Comparison of ENCODE assay signal across 12 cellular contexts in genomic region chr1:35062518-35063196, GRCh38. TPM values are rescaled to one million over a fixed set of nuclear protein-coding genes. Genes with fewer than 3 reads are reported as not detected.
A peak's percentile ranks its signal among the peaks of the same experiment; 100 is the strongest.
DNase-seq lines count a peak whose midpoint lies in the region; ATAC-seq, FAIRE-seq and TF ChIP-seq lines count a peak whose summit lies in the region.
"Had no signal": no experiment of that assay in that cellular context is flagged by ENCODE, and none has a peak within 500 bp of the region (broad histone marks: within the 10 kb centered on the region; RNA-seq: fewer than 3 reads in every experiment).

No MANE protein-coding gene starts in this region.

- H3K27me3 ChIP-seq in breast epithelium (no peaks in the 10 kb centered on the region), endothelial cell of umbilical vein (ENCODE audit: control insufficient read depth in 2 of 2, insufficient read depth in 2 of 2, low read length in 2 of 2) (no peaks in the 10 kb centered on the region)

- H3K36me3 Mint-ChIP-seq in MCF 10A (ENCODE audit: insufficient read depth, unreplicated experiment) (no peaks in the 10 kb centered on the region), WTC11 (peaks cover 8% of the 10 kb centered on the region; the same call in 1 of the 2 replicates)
- peaks cover 0 to 6% of the 10 kb centered on the region in 2 donors for H3K36me3 Mint-ChIP-seq in stimulated activated naive B cell treated with anti-CD40 and anti-IgM and Interleukin-4, amounts not matched to agents 10 μg/mL and 1 μg/mL and 100 μg/mL, for 72 hours
- H3K36me3 Mint-ChIP-seq: brain had no signal

- H3K4me1 Mint-ChIP-seq in MCF 10A (ENCODE audit: insufficient read depth, unreplicated experiment) (peaks cover 6% of the 10 kb centered on the region), WTC11 (no peaks in the 10 kb centered on the region)
- peaks cover 3 to 17% of the 10 kb centered on the region in 2 donors for H3K4me1 Mint-ChIP-seq in stimulated activated naive B cell treated with anti-CD40 and anti-IgM and Interleukin-4, amounts not matched to agents 10 μg/mL and 1 μg/mL and 100 μg/mL, for 72 hours
- H3K4me1 Mint-ChIP-seq: brain had no signal

- no peaks in the 10 kb centered on the region for H3K79me2 ChIP-seq in endothelial cell of umbilical vein (ENCODE audit: control insufficient read depth, insufficient read depth, low read length)

- H3K4me3 ChIP-seq in breast epithelium (no peak overlapping the region), endothelial cell of umbilical vein (replicated peaks in 1 of 3; ENCODE audit: insufficient read depth in 1 of 3, low read depth in 1 of 3, low read length in 3 of 3) (no peak overlapping the region)

- dilution Hi-C loops in endothelial cell of umbilical vein (cut with MboI; ENCODE audit: extremely low pct_ligation_motif_present, low sequenced_read_pairs) = no loop called here

- H3K27me3 Mint-ChIP-seq in MCF 10A (ENCODE audit: insufficient read depth, unreplicated experiment) = peaks cover 14% of the 10 kb centered on the region
- peaks cover 16 to 27% of the 10 kb centered on the region in 2 donors for H3K27me3 Mint-ChIP-seq in stimulated activated naive B cell treated with anti-CD40 and anti-IgM and Interleukin-4, amounts not matched to agents 10 μg/mL and 1 μg/mL and 100 μg/mL, for 72 hours
- H3K27me3 Mint-ChIP-seq in WTC11 (ENCODE audit: low read depth) = peaks cover 12% of the 10 kb centered on the region

- no peak for TF ChIP-seq POLR2A in breast epithelium (IDR thresholded peaks at IDR 0.05)
- no peak for TF ChIP-seq POLR2A in endothelial cell of umbilical vein (IDR thresholded peaks at IDR 0.05; ENCODE audit: low read depth, low read length)

- H4K20me1 ChIP-seq in endothelial cell of umbilical vein (replicated peaks; ENCODE audit: control insufficient read depth, extremely low read depth, insufficient read depth, low read length) = no peaks in the 10 kb centered on the region

- H3K27ac ChIP-seq in breast epithelium = no peak overlapping the region
- peak overlapping the region; percentile 57 for H3K27ac ChIP-seq in endothelial cell of umbilical vein (ENCODE audit: insufficient read depth, low read depth, low read length)

- H3K9me1 ChIP-seq in endothelial cell of umbilical vein (replicated peaks; ENCODE audit: control insufficient read depth, extremely low read depth, insufficient read depth, low read length) = no peaks in the 10 kb centered on the region

- POLR2A ChIA-PET in MCF 10A (lab: Yijun Ruan, JAX) = interaction anchor here (1.5 kb wide), 1 partner anchor 16 kb away, joined by 4 read pairs; the partner anchor contains the start of gene ZMYM1
- POLR2A ChIA-PET in endothelial cell of umbilical vein (lab: Charles Lee) = interaction anchor here (1.5 kb wide), 1 partner anchor 32 kb away, joined by 4 read pairs; no protein-coding TSS in a partner anchor
- POLR2A ChIA-PET in WTC11 (lab: Charles Lee) = interaction anchor here (0.7 kb wide), 1 partner anchor 160 kb away, joined by 4 read pairs; no protein-coding TSS in a partner anchor

- DNase-seq in MCF 10A (ENCODE audit: unreplicated experiment) (peak; percentile 53), breast epithelium (ENCODE audit: low spot score in 2 of 2) (no peak), RKO (ENCODE audit: low spot score) (peak; percentile 48), endothelial cell of umbilical vein (ENCODE audit: low read depth, low spot score) (peak; percentile 87), WTC11 (ENCODE audit: low spot score) (no peak)
- DNase-seq in stimulated activated naive B cell treated with anti-CD40 and anti-IgM and Interleukin-4, amounts not matched to agents 10 μg/mL and 1 μg/mL and 100 μg/mL, for 72 hours = no peak
- DNase-seq in activated CD4-positive, CD25-positive, alpha-beta regulatory T cell treated with anti-CD3 and anti-CD28 coated beads, Interleukin-2, amount 50 U/mL, for 72 hours = no peak
- DNase-seq: NCI-H524; posterior cingulate gyrus; stimulated activated CD4-positive, alpha-beta T cell treated with anti-CD3 and anti-CD28 coated beads, Interleukin-4, amount 100 ng/mL, for 24 hours had no signal

- H3K4me1 ChIP-seq in breast epithelium = no peaks in the 10 kb centered on the region
- H3K4me1 ChIP-seq in endothelial cell of umbilical vein (ENCODE audit: control insufficient read depth, extremely low read depth, insufficient read depth, low read length) = peaks cover 18% of the 10 kb centered on the region

- H3K36me3 ChIP-seq in breast epithelium = no peaks in the 10 kb centered on the region
- H3K36me3 ChIP-seq in endothelial cell of umbilical vein (ENCODE audit: control insufficient read depth in 2 of 2, extremely low read depth in 1 of 2, insufficient read depth in 2 of 2, low read length in 2 of 2) = no peaks in the 10 kb centered on the region

- intact Hi-C loops in MCF 10A (cut with micrococcal nuclease) = no loop called here
- intact Hi-C loops in breast epithelium (cut with DNase I; ENCODE audit: low total_unique reads) = no loop called here
- intact Hi-C loops in endothelial cell of umbilical vein (cut with micrococcal nuclease) = loop anchor here (1.0 to 2.0 kb wide), 3 partner anchors 15 to 32 kb away; partner anchors contain the start of genes ZMYM1 and ZMYM6

- H3K4me3 Mint-ChIP-seq in MCF 10A (ENCODE audit: unreplicated experiment) (no peak overlapping the region), WTC11 (no peak overlapping the region)
- H3K4me3 Mint-ChIP-seq in stimulated activated naive B cell treated with anti-CD40 and anti-IgM and Interleukin-4, amounts not matched to agents 10 μg/mL and 1 μg/mL and 100 μg/mL, for 72 hours = no peak overlapping the region
- H3K4me3 Mint-ChIP-seq: brain had no signal

- peak; percentile 99 for FAIRE-seq in endothelial cell of umbilical vein (lab: Jason Lieb, UNC)

- BruUV-seq in MCF 10A (replicated peaks; lab: Mats Ljungman, UMichigan) (no TSS peak), endothelial cell of umbilical vein (replicated peaks; lab: Mats Ljungman, UMichigan) (TSS peak; percentile 98)

- H3K9me3 ChIP-seq in breast epithelium (peaks cover 0 to 5% of the 10 kb centered on the region in 2 donors), endothelial cell of umbilical vein (replicated peaks; ENCODE audit: control insufficient read depth, insufficient read depth, low read length) (no peaks in the 10 kb centered on the region)

- peak; percentile 77 to 80 for ATAC-seq in stimulated activated naive B cell treated with anti-CD40 and anti-IgM and Interleukin-4, amounts not matched to agents 10 μg/mL and 1 μg/mL and 100 μg/mL, for 72 hours (replicated peaks)
- ATAC-seq in WTC11 (no peak), GM19328 (IDR thresholded peaks at IDR 0.05; ENCODE audit: unreplicated experiment) (no peak)

- H3K4me2 ChIP-seq in endothelial cell of umbilical vein (ENCODE audit: insufficient read depth, low read length) = peak overlapping the region; percentile 70

- CTCF ChIA-PET in MCF 10A (lab: Yijun Ruan, JAX) = interaction anchor here (0.6 kb wide), 1 partner anchor 91 kb away, joined by 3 read pairs; no protein-coding TSS in a partner anchor
- CTCF ChIA-PET in endothelial cell of umbilical vein (lab: Charles Lee) = no interaction called here
- CTCF ChIA-PET in WTC11 (lab: Charles Lee) = no interaction called here

- H3K27ac Mint-ChIP-seq in MCF 10A (ENCODE audit: low read depth, unreplicated experiment) (no peak overlapping the region), WTC11 (no peak overlapping the region)
- H3K27ac Mint-ChIP-seq in stimulated activated naive B cell treated with anti-CD40 and anti-IgM and Interleukin-4, amounts not matched to agents 10 μg/mL and 1 μg/mL and 100 μg/mL, for 72 hours = peak overlapping the region; percentile 21
- H3K27ac Mint-ChIP-seq: brain had no signal

- H2AFZ ChIP-seq in endothelial cell of umbilical vein (ENCODE audit: low read depth, low read length) = peak overlapping the region; percentile 1

- no peak overlapping the region for H3K9ac ChIP-seq in endothelial cell of umbilical vein (replicated peaks; ENCODE audit: extremely low read depth, insufficient read depth, low read length)

- no peaks in the 10 kb centered on the region for H3K9me3 Mint-ChIP-seq in MCF 10A (ENCODE audit: unreplicated experiment)
- H3K9me3 Mint-ChIP-seq in stimulated activated naive B cell treated with anti-CD40 and anti-IgM and Interleukin-4, amounts not matched to agents 10 μg/mL and 1 μg/mL and 100 μg/mL, for 72 hours = peaks cover 0 to 3% of the 10 kb centered on the region in 2 donors
- H3K9me3 Mint-ChIP-seq in WTC11 = peaks cover 18% of the 10 kb centered on the region

- TF ChIP-seq CTCF in MCF 10A (IDR thresholded peaks at IDR 0.05; ENCODE audit: unreplicated experiment) (no peak), breast epithelium (IDR thresholded peaks at IDR 0.05) (no peak), endothelial cell of umbilical vein (IDR thresholded peaks at IDR 0.05; ENCODE audit: extremely low read depth in 1 of 2, insufficient read depth in 1 of 2, low read depth in 1 of 2, low read length in 2 of 2) (no peak), WTC11 (IDR thresholded peaks at IDR 0.05) (no peak)

TF ChIP-seq in endothelial cell of umbilical vein, 7 proteins besides CTCF, POLR2A, EP300 and RAD21 (continues in another document):
- TF ChIP-seq FOS (IDR thresholded peaks at IDR 0.05; ENCODE audit: borderline replicate concordance, insufficient read depth, low read length) = peak; percentile 93

RNA-seq across cellular contexts. Expression of gene ZMYM1, which starts 16.5 kb away (rescaled TPM):
- total RNA-seq in MCF 10A (2022) (19.2 and 21.2 TPM in 2 replicates), breast epithelium (10 to 100 TPM in 2 of 3 donors, 1 to 10 TPM in 1; 9.8 to 25.6 (median 12.1) TPM), endothelial cell of umbilical vein (20.7 and 21.4 TPM in 2 replicates), WTC11 (2021) (37.0 to 39.2 TPM (median 38.5 TPM) in 3 replicates)
- polyA plus RNA-seq in endothelial cell of umbilical vein = 5.2 and 5.8 TPM in 2 replicates
- 6.8 and 6.9 TPM in 2 replicates for polyA plus RNA-seq in endothelial cell of umbilical vein (2011; cell fraction: cytosol; rRNA removed)
- polyA plus RNA-seq in endothelial cell of umbilical vein (2011; cell fraction: nucleus; rRNA removed) = 20.8 and 21.6 TPM in 2 replicates
- polyA plus RNA-seq in endothelial cell of umbilical vein (2012) = 5.3 and 10.0 TPM in 2 replicates
- 25.2 and 31.4 TPM in 2 replicates for polyA minus RNA-seq in endothelial cell of umbilical vein
- polyA minus RNA-seq in endothelial cell of umbilical vein (2011; cell fraction: cytosol; rRNA and poly(A)+ RNA removed) = 23.1 TPM
- 13.4 and 36.4 TPM in 2 replicates for polyA minus RNA-seq in endothelial cell of umbilical vein (2011; cell fraction: nucleus; rRNA and poly(A)+ RNA removed)

RNA-seq across cellular contexts. Expression of gene ZMYM6, which starts 30.9 kb away (rescaled TPM):
- total RNA-seq in MCF 10A (2022) (21.6 and 25.7 TPM in 2 replicates), breast epithelium (10 to 100 TPM; 13.8 to 27.2 (median 22.0) TPM), endothelial cell of umbilical vein (15.6 and 17.2 TPM in 2 replicates), WTC11 (2021) (12.5 to 16.5 TPM (median 13.8 TPM) in 3 replicates)
- 5.2 and 6.4 TPM in 2 replicates for polyA plus RNA-seq in endothelial cell of umbilical vein
- polyA plus RNA-seq in endothelial cell of umbilical vein (2011; cell fraction: cytosol; rRNA removed) = 3.8 and 4.7 TPM in 2 replicates
- 37.1 and 53.9 TPM in 2 replicates for polyA plus RNA-seq in endothelial cell of umbilical vein (2011; cell fraction: nucleus; rRNA removed)
- 9.8 and 15.5 TPM in 2 replicates for polyA plus RNA-seq in endothelial cell of umbilical vein (2012)
- polyA minus RNA-seq in endothelial cell of umbilical vein = 30.7 and 32.9 TPM in 2 replicates
- polyA minus RNA-seq in endothelial cell of umbilical vein (2011; cell fraction: cytosol; rRNA and poly(A)+ RNA removed) = 3.3 TPM
- polyA minus RNA-seq in endothelial cell of umbilical vein (2011; cell fraction: nucleus; rRNA and poly(A)+ RNA removed) = 31.3 and 49.8 TPM in 2 replicates

Comparison
In these comparisons a context has a peak if more than half of its experiments do, and no peak if none do; other contexts are left out.
1. DNase-seq: peak in MCF 10A (single experiment), RKO (single experiment) and endothelial cell of umbilical vein (single experiment); none in breast epithelium (0 of 2), stimulated activated naive B cell treated with anti-CD40 and anti-IgM and Interleukin-4, amounts not matched to agents 10 μg/mL and 1 μg/mL and 100 μg/mL, for 72 hours (single experiment), WTC11 (single experiment) and activated CD4-positive, CD25-positive, alpha-beta regulatory T cell treated with anti-CD3 and anti-CD28 coated beads, Interleukin-2, amount 50 U/mL, for 72 hours (single experiment).
2. ATAC-seq: peak in stimulated activated naive B cell treated with anti-CD40 and anti-IgM and Interleukin-4, amounts not matched to agents 10 μg/mL and 1 μg/mL and 100 μg/mL, for 72 hours (2 of 2); none in WTC11 (single experiment) and GM19328 (single experiment).